In genomic region chr3:193548406-193548805, GRCh38 we compare ENCODE assay signal across 27 cellular contexts. TPM values are rescaled to one million over a fixed set of nuclear protein-coding genes. Genes with fewer than 3 reads are reported as not detected.
A peak's percentile ranks its signal among the peaks of the same experiment; 100 is the strongest.
DNase-seq lines count a peak whose midpoint lies in the region; ATAC-seq, FAIRE-seq and TF ChIP-seq lines count a peak whose summit lies in the region.
"Had no signal": no experiment of that assay in that cellular context is flagged by ENCODE, and none has a peak within 500 bp of the region (broad histone marks: within the 10 kb centered on the region; RNA-seq: fewer than 3 reads in every experiment).

No MANE protein-coding gene starts in this region.

- POLR2A ChIA-PET in A673 (lab: Charles Lee; ENCODE audit: low non-redundant PET) (no interaction called here), H1 (lab: Charles Lee; ENCODE audit: partially characterized antibody) (no interaction called here)

- TF ChIP-seq POLR2A in H1 (IDR thresholded peaks at IDR 0.05; ENCODE audit: control extremely low read depth in 1 of 2, low read depth in 2 of 2, low read length in 2 of 2), result no peak

- no peak overlapping the region for H3K9ac ChIP-seq in H1 (replicated peaks in 1 of 4; ENCODE audit: extremely low read depth in 1 of 4, low read depth in 3 of 4, low read length in 3 of 4)
- H3K9ac ChIP-seq: KMS-11 had no signal

- no peaks in the 10 kb centered on the region for H3K27me3 Mint-ChIP-seq in neural crest cell (ENCODE audit: low read depth)
- H3K27me3 Mint-ChIP-seq: B cell; memory B cell; stimulated activated naive CD8-positive, alpha-beta T cell treated with anti-CD3 and anti-CD28 coated beads, Interleukin-15, amount 100 ng/mL, for 72 hours had no signal

- BruUV-seq in A673 (replicated peaks; lab: Mats Ljungman, UMichigan), result no TSS peak

- peak overlapping the region; percentile 92 for H2AFZ ChIP-seq in H1 (ENCODE audit: low read length)

- no peak overlapping the region for H2AK5ac ChIP-seq in H1 (ENCODE audit: low read depth, low read length)

- H3K4me3 ChIP-seq in A673 (ENCODE audit: low read depth, low read length, poor library complexity, severe bottlenecking) (no peak overlapping the region), H1 (ENCODE audit: extremely low read depth in 1 of 4, insufficient read depth in 2 of 4, low read depth in 3 of 4, low read length in 4 of 4) (no peak overlapping the region)
- H3K4me3 ChIP-seq: A549, heart right ventricle, tibial nerve had no signal

- H3K79me2 ChIP-seq in H1 (ENCODE audit: control insufficient read depth in 1 of 2, insufficient read depth in 2 of 2, low read length in 2 of 2), result no peaks in the 10 kb centered on the region

- no peak overlapping the region for H2BK15ac ChIP-seq in H1 (ENCODE audit: low read length)

- no peak overlapping the region; the same call in 1 of the 2 replicates for H2BK12ac ChIP-seq in H1 (ENCODE audit: low read depth, low read length)

- H4K91ac ChIP-seq in H1 (replicated peaks; ENCODE audit: insufficient read length, low read length), result no peak overlapping the region

- no peaks in the 10 kb centered on the region for H3K23me2 ChIP-seq in H1 (ENCODE audit: low read depth, low read length)

- no peak overlapping the region for H4K8ac ChIP-seq in H1 (ENCODE audit: extremely low read depth, insufficient read depth, low read length)

- no peaks in the 10 kb centered on the region for H3K36me3 ChIP-seq in A673 (ENCODE audit: insufficient read depth, low read length, poor library complexity, severe bottlenecking)
- H3K36me3 ChIP-seq in H1 (ENCODE audit: control insufficient read depth in 2 of 4, insufficient read depth in 4 of 4, low read length in 3 of 4), result no peaks in the 10 kb centered on the region
- H3K36me3 ChIP-seq: heart right ventricle, tibial nerve had no signal

- H3K4ac ChIP-seq in H1 (replicated peaks; ENCODE audit: insufficient read length, low read depth, low read length), result no peak overlapping the region

- CTCF ChIA-PET in A673 (lab: Charles Lee) (no interaction called here), H1 (lab: Charles Lee; ENCODE audit: partially characterized antibody) (interaction anchor here (0.6 to 1.6 kb wide), 5 partner anchors 11 to 1729 kb away, joined by 3 to 6 read pairs (median 3); no protein-coding TSS in a partner anchor)

- TF ChIP-seq CTCF in A673 (conservative IDR thresholded peaks at IDR 0.05; ENCODE audit: low read depth, low read length) (no peak), H1 (IDR thresholded peaks at IDR 0.05; ENCODE audit: control extremely low read depth in 1 of 3, insufficient read depth in 1 of 3, low read depth in 1 of 3, low read length in 3 of 3) (no peak), neural crest cell (conservative IDR thresholded peaks at IDR 0.05) (no peak)

- H3K36me3 Mint-ChIP-seq in neural crest cell (ENCODE audit: low read depth), result no peaks in the 10 kb centered on the region

- no peak overlapping the region; a peak in 1 of 4 replicates for H3K4me2 ChIP-seq in H1 (ENCODE audit: insufficient read depth in 1 of 2, low read depth in 2 of 2, low read length in 2 of 2)
- H3K4me2 ChIP-seq: A549, KMS-11 had no signal

- H3K27me3 ChIP-seq in A673 (replicated peaks; ENCODE audit: insufficient read depth, low read depth, low read length, poor library complexity) (no peaks in the 10 kb centered on the region), H1 (replicated peaks in 1 of 4; ENCODE audit: control insufficient read depth in 3 of 4, extremely low read depth in 1 of 4, insufficient read depth in 3 of 4, low read length in 3 of 4) (no peaks in the 10 kb centered on the region)
- H3K27me3 ChIP-seq: heart right ventricle, tibial nerve had no signal

- H2BK120ac ChIP-seq in H1 (replicated peaks; ENCODE audit: low read depth, low read length), result no peak overlapping the region

- no peak overlapping the region for H3K14ac ChIP-seq in H1 (ENCODE audit: insufficient read length)

- intact Hi-C loops in A673 (cut with micrococcal nuclease; ENCODE audit: unreplicated experiment), result no loop called here

- peaks cover 5% of the 10 kb centered on the region for H3K9me3 Mint-ChIP-seq in neural crest cell

- no peak overlapping the region for H3K56ac ChIP-seq in H1 (replicated peaks; ENCODE audit: insufficient read length, low read depth, low read length)

- no peak overlapping the region for H2BK5ac ChIP-seq in H1 (ENCODE audit: low read depth, low read length)

- H3K9me3 ChIP-seq in A673 (ENCODE audit: low read depth, low read length, poor library complexity, severe bottlenecking) (no peaks in the 10 kb centered on the region), H1 (ENCODE audit: insufficient read depth in 2 of 2, low read depth in 1 of 2, low read length in 1 of 2) (peaks cover 0 to 5% of the 10 kb centered on the region in 2 experiments; a peak in 1 of 4 replicates)
- H3K9me3 ChIP-seq: A549 had no signal

- no peak overlapping the region for H3K23ac ChIP-seq in H1 (ENCODE audit: insufficient read length)

- WGBS in H1 (ENCODE audit: extremely low coverage in 1 of 2, insufficient coverage in 1 of 2, insufficient read length in 1 of 2, insufficient replicate concordance in 2 of 2, low coverage in 1 of 2, low lambda C conversion rate in 2 of 2, missing lambda C conversion rate in 1 of 2), 2 experiments, result 69% methylated on average over 4 of the region's 4 CpGs; no CpG with 5 or more reads in 1 of the 2 experiments

- peaks cover 8% of the 10 kb centered on the region for H3K4me1 Mint-ChIP-seq in neural crest cell
- H3K4me1 Mint-ChIP-seq: activated CD4-positive, alpha-beta T cell treated with anti-CD3 and anti-CD28 coated beads, Interleukin-2, amount 10 ng/mL, durations not matched to agents 7 days and 5 days; B cell; CD8-positive, alpha-beta memory T cell; memory B cell; stimulated activated naive CD8-positive, alpha-beta T cell treated with anti-CD3 and anti-CD28 coated beads, Interleukin-15, amount 100 ng/mL, for 72 hours had no signal

- no peak for TF ChIP-seq RAD21 in H1 (IDR thresholded peaks at IDR 0.05 in 1 of 2, conservative IDR thresholded peaks at IDR 0.05 in 1 of 2; ENCODE audit: low read depth in 2 of 2, low read length in 2 of 2)

- H4K5ac ChIP-seq in H1 (ENCODE audit: insufficient read length, low read depth, low read length), result no peak overlapping the region

- H3K79me1 ChIP-seq in H1 (ENCODE audit: low read depth, low read length), result no peaks in the 10 kb centered on the region

- peak; percentile 24 for FAIRE-seq in H1 (lab: Jason Lieb, UNC)
- FAIRE-seq: A549, RCC 7860 had no signal

- H3K4me1 ChIP-seq in A673 (ENCODE audit: insufficient read depth, low read length, poor library complexity, severe bottlenecking), result peaks cover 12% of the 10 kb centered on the region
- H3K4me1 ChIP-seq in H1 (replicated peaks in 1 of 4; ENCODE audit: control insufficient read depth in 3 of 4, insufficient read depth in 4 of 4, low read length in 3 of 4), result peaks cover 0 to 4% (median 0%) of the 10 kb centered on the region in 4 experiments; a peak in 1 of 7 replicates
- H3K4me1 ChIP-seq: A549, heart right ventricle, tibial nerve had no signal

- H3K27ac Mint-ChIP-seq in neural crest cell (ENCODE audit: unreplicated experiment), result peak overlapping the region; percentile 23
- H3K27ac Mint-ChIP-seq: activated CD4-positive, alpha-beta T cell treated with anti-CD3 and anti-CD28 coated beads, Interleukin-2, amount 10 ng/mL, durations not matched to agents 7 days and 5 days; B cell; memory B cell; stimulated activated naive CD8-positive, alpha-beta T cell treated with anti-CD3 and anti-CD28 coated beads, Interleukin-15, amount 100 ng/mL, for 72 hours had no signal

- no peak overlapping the region for H3K18ac ChIP-seq in H1 (ENCODE audit: extremely low read depth, low read length)

- no peaks in the 10 kb centered on the region for H4K20me1 ChIP-seq in H1 (replicated peaks in 1 of 2; ENCODE audit: control insufficient read depth in 1 of 2, insufficient read depth in 2 of 2, low read length in 2 of 2)

- H3K27ac ChIP-seq in A673 (ENCODE audit: low read depth, low read length, poor library complexity, severe bottlenecking) (no peak overlapping the region), H1 (ENCODE audit: low read depth, low read length) (no peak overlapping the region)
- H3K27ac ChIP-seq: A549, heart right ventricle, KMS-11, tibial nerve had no signal

- TF ChIP-seq EP300 in H1 (IDR thresholded peaks at IDR 0.05; ENCODE audit: borderline replicate concordance in 1 of 2, low read depth in 2 of 2, low read length in 2 of 2), result no peak

- H2BK20ac ChIP-seq in H1 (ENCODE audit: low read length), result no peak overlapping the region

- DNase-seq in A673 (ENCODE audit: low spot score) (peak; percentile 74), NCI-H774 (lab: John Stamatoyannopoulos, UW) (peak; percentile 22), H1 (ENCODE audit: low read depth in 1 of 2, low spot score in 2 of 2) (no peak), neural crest cell (ENCODE audit: low read depth, low spot score) (no peak), NCI-H1048 (lab: John Stamatoyannopoulos, UW) (no peak), NCI-H1694 (lab: John Stamatoyannopoulos, UW) (no peak), UCSD-AML1 (lab: John Stamatoyannopoulos, UW; ENCODE audit: unreplicated experiment) (no peak)
- DNase-seq: activated CD4-positive, alpha-beta T cell treated with anti-CD3 and anti-CD28 coated beads, Interleukin-2, amount 10 ng/mL, durations not matched to agents 7 days and 5 days; activated naive CD4-positive, alpha-beta T cell; activated T-cell treated with anti-CD3 and anti-CD28 coated beads, Interleukin-2, amount 50 U/mL, for 4 hours; CD8-positive, alpha-beta memory T cell; cortex of kidney; DMS153; HCEC 1CT; heart right ventricle; left colon; NCI-H524 treated with DMSO at 0.1 percent for 48 hours; stimulated activated naive CD8-positive, alpha-beta T cell treated with anti-CD3 and anti-CD28 coated beads, Interleukin-15, amount 100 ng/mL, for 72 hours; T1000 had no signal

- no peak overlapping the region for H3K4me3 Mint-ChIP-seq in neural crest cell
- H3K4me3 Mint-ChIP-seq: activated CD4-positive, alpha-beta T cell treated with anti-CD3 and anti-CD28 coated beads, Interleukin-2, amount 10 ng/mL, durations not matched to agents 7 days and 5 days; activated T-cell treated with anti-CD3 and anti-CD28 coated beads, Interleukin-2, amount 50 U/mL, for 4 hours; B cell; CD8-positive, alpha-beta memory T cell; memory B cell; stimulated activated naive CD8-positive, alpha-beta T cell treated with anti-CD3 and anti-CD28 coated beads, Interleukin-15, amount 100 ng/mL, for 72 hours had no signal

- ATAC-seq in HG02571 (IDR thresholded peaks at IDR 0.05; ENCODE audit: unreplicated experiment), result no peak
- ATAC-seq: A549; activated T-cell treated with anti-CD3 and anti-CD28 coated beads, Interleukin-2, amount 50 U/mL, for 4 hours; heart right ventricle; left colon; stimulated activated naive CD8-positive, alpha-beta T cell treated with anti-CD3 and anti-CD28 coated beads, Interleukin-15, amount 100 ng/mL, for 72 hours had no signal

RNA-seq across cellular contexts. Expression of gene ATP13A4, which starts 6.3 kb away (rescaled TPM):
- total RNA-seq in A673 (2021), result not detected in 2 replicates
- total RNA-seq in H1 (2021; fragmentation: NEBNext Ultra II Directional; extraction: Animal tissue kit (Norgen Biotek cat#: 25700)), result not detected in 2 replicates
- polyA plus RNA-seq in H1 (2011; rRNA removed), result 0.06 and 0.12 TPM in 2 replicates
- 0.06 TPM for polyA plus RNA-seq in H1 (2011; cell fraction: cytosol; rRNA removed)
- polyA plus RNA-seq in H1 (2011; cell fraction: nucleus; rRNA removed), result 0.09 TPM
- polyA plus RNA-seq in H1 (2012, experiment 1 of 2), result 0.12 to 0.19 TPM in 2 of 4 replicates, not detected in the others
- polyA plus RNA-seq in H1 (2012, experiment 2 of 2), result not detected
- 0.04 TPM for polyA plus RNA-seq in H1 (2013, experiment 1 of 2)
- 0.04 TPM for polyA plus RNA-seq in H1 (2013, experiment 2 of 2)
- 0.06 and 0.22 TPM in 2 replicates for polyA minus RNA-seq in H1 (2011; rRNA and poly(A)+ RNA removed)
- not detected for polyA minus RNA-seq in H1 (2011; cell fraction: cytosol; rRNA and poly(A)+ RNA removed)
- polyA minus RNA-seq in H1 (2011; cell fraction: nucleus; rRNA and poly(A)+ RNA removed), result not detected
- 0.30 and 0.57 TPM in 2 replicates for total RNA-seq in neural crest cell
- total RNA-seq: fibroblast of villous mesenchyme had no signal
- polyA plus RNA-seq: CD8-positive, alpha-beta memory T cell had no signal

RNA-seq across cellular contexts. Expression of gene OPA1, which starts 44.6 kb away (rescaled TPM):
- total RNA-seq in A673 (2021), result 84.4 and 92.1 TPM in 2 replicates
- total RNA-seq in H1 (2021; fragmentation: NEBNext Ultra II Directional; extraction: Animal tissue kit (Norgen Biotek cat#: 25700)), result 109 and 114 TPM in 2 replicates
- polyA plus RNA-seq in H1 (2011; rRNA removed), result 15.1 and 20.3 TPM in 2 replicates
- 25.3 TPM for polyA plus RNA-seq in H1 (2011; cell fraction: cytosol; rRNA removed)
- polyA plus RNA-seq in H1 (2011; cell fraction: nucleus; rRNA removed), result 25.1 TPM
- 44.9 to 98.6 TPM (median 58.0 TPM) in 4 replicates for polyA plus RNA-seq in H1 (2012, experiment 1 of 2)
- polyA plus RNA-seq in H1 (2012, experiment 2 of 2), result 1.9 TPM
- polyA plus RNA-seq in H1 (2013, experiment 1 of 2), result 56.9 TPM
- 56.9 TPM for polyA plus RNA-seq in H1 (2013, experiment 2 of 2)
- 142 and 164 TPM in 2 replicates for polyA minus RNA-seq in H1 (2011; rRNA and poly(A)+ RNA removed)
- polyA minus RNA-seq in H1 (2011; cell fraction: cytosol; rRNA and poly(A)+ RNA removed), result 80.7 TPM
- polyA minus RNA-seq in H1 (2011; cell fraction: nucleus; rRNA and poly(A)+ RNA removed), result 145 TPM
- 60.8 and 65.5 TPM in 2 replicates for total RNA-seq in neural crest cell

Comparison
In these comparisons a context has a peak if more than half of its experiments do, and no peak if none do; other contexts are left out.
1. DNase-seq: peak in A673 (single experiment) and NCI-H774 (single experiment); none in H1 (0 of 2), neural crest cell (single experiment), NCI-H1048 (single experiment), NCI-H1694 (single experiment) and UCSD-AML1 (single experiment).